ENCODE assay signal across 1 cellular context in the genomic region with DNA sequence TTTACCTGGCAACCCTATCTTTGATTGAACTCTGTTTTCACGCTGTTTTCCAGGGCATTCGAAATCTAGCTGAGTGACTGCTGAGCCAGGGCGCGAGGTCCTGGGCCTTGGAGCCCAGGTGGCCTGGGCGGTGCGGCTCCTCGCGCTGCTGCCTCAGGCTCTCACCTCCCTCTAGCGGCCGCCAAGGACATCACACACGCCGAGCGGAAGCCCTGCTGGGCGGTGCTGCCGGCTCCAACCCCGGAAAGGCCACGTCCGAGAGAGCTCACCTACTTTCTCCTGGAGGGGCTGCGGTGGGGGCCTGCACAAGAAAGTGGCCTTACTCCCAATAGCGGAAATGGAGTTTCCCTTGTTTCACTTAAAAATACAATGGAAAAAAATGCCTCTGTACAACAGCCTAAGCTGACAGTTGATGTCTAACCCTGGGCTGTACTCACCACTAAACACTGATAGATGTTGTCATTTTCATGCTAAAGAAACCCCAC.
TF ChIP-seq lines count a peak whose summit lies in the region.

No MANE protein-coding gene starts in this region.

TF ChIP-seq in HepG2, 621 proteins besides CTCF, POLR2A, EP300 and RAD21 (continued from another document and continues in another):
- no peak for TF ChIP-seq ZNF253 (CRISPR knock-in tag; IDR thresholded peaks at IDR 0.05; ENCODE audit: borderline replicate concordance)
- TF ChIP-seq FLYWCH1 (CRISPR knock-in tag; IDR thresholded peaks at IDR 0.05) = no peak
- no peak for TF ChIP-seq BHLHE40 (IDR thresholded peaks at IDR 0.05; ENCODE audit: low read length)
- TF ChIP-seq NR2F6 (IDR thresholded peaks at IDR 0.05) = no peak
- no peak for TF ChIP-seq NR2F6 (CRISPR knock-in tag; IDR thresholded peaks at IDR 0.05)
- no peak for TF ChIP-seq NCOR1 (IDR thresholded peaks at IDR 0.05; ENCODE audit: borderline replicate concordance, low read length)
- TF ChIP-seq KDM3A (CRISPR knock-in tag; IDR thresholded peaks at IDR 0.05; ENCODE audit: low read depth) = 0 out of 2 replicates have a peak, but pooled peaks have one; percentile 61
- TF ChIP-seq, protein P1, sequence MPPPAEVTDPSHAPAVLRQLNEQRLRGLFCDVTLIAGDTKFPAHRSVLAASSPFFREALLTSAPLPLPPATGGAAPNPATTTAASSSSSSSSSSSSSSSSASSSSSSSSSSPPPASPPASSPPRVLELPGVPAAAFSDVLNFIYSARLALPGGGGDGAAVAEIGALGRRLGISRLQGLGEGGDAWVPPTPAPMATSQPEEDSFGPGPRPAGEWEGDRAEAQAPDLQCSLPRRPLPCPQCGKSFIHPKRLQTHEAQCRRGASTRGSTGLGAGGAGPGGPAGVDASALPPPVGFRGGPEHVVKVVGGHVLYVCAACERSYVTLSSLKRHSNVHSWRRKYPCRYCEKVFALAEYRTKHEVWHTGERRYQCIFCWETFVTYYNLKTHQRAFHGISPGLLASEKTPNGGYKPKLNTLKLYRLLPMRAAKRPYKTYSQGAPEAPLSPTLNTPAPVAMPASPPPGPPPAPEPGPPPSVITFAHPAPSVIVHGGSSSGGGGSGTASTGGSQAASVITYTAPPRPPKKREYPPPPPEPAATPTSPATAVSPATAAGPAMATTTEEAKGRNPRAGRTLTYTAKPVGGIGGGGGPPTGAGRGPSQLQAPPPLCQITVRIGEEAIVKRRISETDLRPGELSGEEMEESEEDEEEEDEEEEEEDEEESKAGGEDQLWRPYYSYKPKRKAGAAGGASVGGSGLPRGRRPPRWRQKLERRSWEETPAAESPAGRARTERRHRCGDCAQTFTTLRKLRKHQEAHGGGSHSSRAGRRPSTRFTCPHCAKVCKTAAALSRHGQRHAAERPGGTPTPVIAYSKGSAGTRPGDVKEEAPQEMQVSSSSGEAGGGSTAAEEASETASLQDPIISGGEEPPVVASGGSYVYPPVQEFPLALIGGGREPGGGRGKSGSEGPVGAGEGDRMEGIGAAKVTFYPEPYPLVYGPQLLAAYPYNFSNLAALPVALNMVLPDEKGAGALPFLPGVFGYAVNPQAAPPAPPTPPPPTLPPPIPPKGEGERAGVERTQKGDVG (CRISPR knock-in tag; IDR thresholded peaks at IDR 0.05; ENCODE audit: borderline replicate concordance) = no peak
- no peak for TF ChIP-seq NR1H2 (CRISPR knock-in tag; IDR thresholded peaks at IDR 0.05; ENCODE audit: borderline replicate concordance, low read depth)
- 0 out of 2 replicates have a peak, but pooled peaks have one; percentile 55 for TF ChIP-seq ZNF670 (CRISPR knock-in tag; IDR thresholded peaks at IDR 0.05; ENCODE audit: borderline replicate concordance)
- TF ChIP-seq, protein P2, sequence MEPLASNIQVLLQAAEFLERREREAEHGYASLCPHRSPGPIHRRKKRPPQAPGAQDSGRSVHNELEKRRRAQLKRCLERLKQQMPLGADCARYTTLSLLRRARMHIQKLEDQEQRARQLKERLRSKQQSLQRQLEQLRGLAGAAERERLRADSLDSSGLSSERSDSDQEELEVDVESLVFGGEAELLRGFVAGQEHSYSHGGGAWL (CRISPR knock-in tag; IDR thresholded peaks at IDR 0.05) = peak; percentile 43; the same call in 1 of the 2 replicates
- no peak; the same call in 1 of the 2 replicates for TF ChIP-seq ZNF143 (CRISPR knock-in tag; IDR thresholded peaks at IDR 0.05)
- TF ChIP-seq RFX1 (IDR thresholded peaks at IDR 0.05) = no peak
- TF ChIP-seq, protein P3, sequence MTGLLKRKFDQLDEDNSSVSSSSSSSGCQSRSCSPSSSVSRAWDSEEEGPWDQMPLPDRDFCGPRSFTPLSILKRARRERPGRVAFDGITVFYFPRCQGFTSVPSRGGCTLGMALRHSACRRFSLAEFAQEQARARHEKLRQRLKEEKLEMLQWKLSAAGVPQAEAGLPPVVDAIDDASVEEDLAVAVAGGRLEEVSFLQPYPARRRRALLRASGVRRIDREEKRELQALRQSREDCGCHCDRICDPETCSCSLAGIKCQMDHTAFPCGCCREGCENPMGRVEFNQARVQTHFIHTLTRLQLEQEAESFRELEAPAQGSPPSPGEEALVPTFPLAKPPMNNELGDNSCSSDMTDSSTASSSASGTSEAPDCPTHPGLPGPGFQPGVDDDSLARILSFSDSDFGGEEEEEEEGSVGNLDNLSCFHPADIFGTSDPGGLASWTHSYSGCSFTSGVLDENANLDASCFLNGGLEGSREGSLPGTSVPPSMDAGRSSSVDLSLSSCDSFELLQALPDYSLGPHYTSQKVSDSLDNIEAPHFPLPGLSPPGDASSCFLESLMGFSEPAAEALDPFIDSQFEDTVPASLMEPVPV (CRISPR knock-in tag; IDR thresholded peaks at IDR 0.05) = 0 out of 2 replicates have a peak, but pooled peaks have one; percentile 40
- peak; percentile 58; the same call in 1 of the 2 replicates for TF ChIP-seq MIXL1 (CRISPR knock-in tag; IDR thresholded peaks at IDR 0.05)
- TF ChIP-seq SMC3 (IDR thresholded peaks at IDR 0.05; ENCODE audit: low read length) = no peak
- peak; percentile 83 for TF ChIP-seq SALL1 (CRISPR knock-in tag; IDR thresholded peaks at IDR 0.05)
- TF ChIP-seq, protein P4, sequence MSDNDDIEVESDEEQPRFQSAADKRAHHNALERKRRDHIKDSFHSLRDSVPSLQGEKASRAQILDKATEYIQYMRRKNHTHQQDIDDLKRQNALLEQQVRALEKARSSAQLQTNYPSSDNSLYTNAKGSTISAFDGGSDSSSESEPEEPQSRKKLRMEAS (IDR thresholded peaks at IDR 0.05) = peak; percentile 92
- TF ChIP-seq, protein P5, sequence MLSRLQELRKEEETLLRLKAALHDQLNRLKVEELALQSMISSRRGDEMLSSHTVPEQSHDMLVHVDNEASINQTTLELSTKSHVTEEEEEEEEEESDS (CRISPR knock-in tag; IDR thresholded peaks at IDR 0.05; ENCODE audit: borderline replicate concordance) = no peak
- TF ChIP-seq ZNF75D (CRISPR knock-in tag; IDR thresholded peaks at IDR 0.05; ENCODE audit: borderline replicate concordance) = no peak
- TF ChIP-seq, protein P6, sequence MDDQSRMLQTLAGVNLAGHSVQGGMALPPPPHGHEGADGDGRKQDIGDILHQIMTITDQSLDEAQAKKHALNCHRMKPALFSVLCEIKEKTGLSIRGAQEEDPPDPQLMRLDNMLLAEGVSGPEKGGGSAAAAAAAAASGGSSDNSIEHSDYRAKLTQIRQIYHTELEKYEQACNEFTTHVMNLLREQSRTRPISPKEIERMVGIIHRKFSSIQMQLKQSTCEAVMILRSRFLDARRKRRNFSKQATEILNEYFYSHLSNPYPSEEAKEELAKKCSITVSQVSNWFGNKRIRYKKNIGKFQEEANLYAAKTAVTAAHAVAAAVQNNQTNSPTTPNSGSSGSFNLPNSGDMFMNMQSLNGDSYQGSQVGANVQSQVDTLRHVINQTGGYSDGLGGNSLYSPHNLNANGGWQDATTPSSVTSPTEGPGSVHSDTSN (CRISPR knock-in tag; IDR thresholded peaks at IDR 0.05; ENCODE audit: borderline replicate concordance) = no peak
- TF ChIP-seq ZSCAN31 (CRISPR knock-in tag; IDR thresholded peaks at IDR 0.05; ENCODE audit: low read depth) = peak; percentile 64; the same call in 1 of the 2 replicates
- TF ChIP-seq ZNF598 (CRISPR knock-in tag; IDR thresholded peaks at IDR 0.05; ENCODE audit: borderline replicate concordance) = no peak; the same call in 1 of the 2 replicates
- TF ChIP-seq GLI4 (CRISPR knock-in tag; IDR thresholded peaks at IDR 0.05; ENCODE audit: borderline replicate concordance) = no peak
- no peak for TF ChIP-seq RBM22 (optimal IDR thresholded peaks at IDR 0.05; ENCODE audit: low read length)
- TF ChIP-seq KDM5A (IDR thresholded peaks at IDR 0.05; ENCODE audit: borderline replicate concordance, low read length) = no peak
- TF ChIP-seq ZSCAN30 (CRISPR knock-in tag; IDR thresholded peaks at IDR 0.05) = no peak
- TF ChIP-seq CBX2 (IDR thresholded peaks at IDR 0.05; ENCODE audit: low read depth, low read length) = 0 out of 2 replicates have a peak, but pooled peaks have one; percentile 35
- no peak for TF ChIP-seq CBX2 (CRISPR knock-in tag; IDR thresholded peaks at IDR 0.05; ENCODE audit: low read depth)
- no peak for TF ChIP-seq ZNF296 (CRISPR knock-in tag; conservative IDR thresholded peaks at IDR 0.05)
- TF ChIP-seq, protein P7, sequence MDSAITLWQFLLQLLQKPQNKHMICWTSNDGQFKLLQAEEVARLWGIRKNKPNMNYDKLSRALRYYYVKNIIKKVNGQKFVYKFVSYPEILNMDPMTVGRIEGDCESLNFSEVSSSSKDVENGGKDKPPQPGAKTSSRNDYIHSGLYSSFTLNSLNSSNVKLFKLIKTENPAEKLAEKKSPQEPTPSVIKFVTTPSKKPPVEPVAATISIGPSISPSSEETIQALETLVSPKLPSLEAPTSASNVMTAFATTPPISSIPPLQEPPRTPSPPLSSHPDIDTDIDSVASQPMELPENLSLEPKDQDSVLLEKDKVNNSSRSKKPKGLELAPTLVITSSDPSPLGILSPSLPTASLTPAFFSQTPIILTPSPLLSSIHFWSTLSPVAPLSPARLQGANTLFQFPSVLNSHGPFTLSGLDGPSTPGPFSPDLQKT (CRISPR knock-in tag; IDR thresholded peaks at IDR 0.05; ENCODE audit: borderline replicate concordance) = no peak
- peak; percentile 75; the same call in 1 of the 2 replicates for TF ChIP-seq POGZ (CRISPR knock-in tag; IDR thresholded peaks at IDR 0.05)
- TF ChIP-seq, protein P8, sequence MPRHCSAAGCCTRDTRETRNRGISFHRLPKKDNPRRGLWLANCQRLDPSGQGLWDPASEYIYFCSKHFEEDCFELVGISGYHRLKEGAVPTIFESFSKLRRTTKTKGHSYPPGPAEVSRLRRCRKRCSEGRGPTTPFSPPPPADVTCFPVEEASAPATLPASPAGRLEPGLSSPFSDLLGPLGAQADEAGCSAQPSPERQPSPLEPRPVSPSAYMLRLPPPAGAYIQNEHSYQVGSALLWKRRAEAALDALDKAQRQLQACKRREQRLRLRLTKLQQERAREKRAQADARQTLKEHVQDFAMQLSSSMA (CRISPR knock-in tag; IDR thresholded peaks at IDR 0.05) = no peak
- TF ChIP-seq RFX5 (IDR thresholded peaks at IDR 0.05; ENCODE audit: low read depth, low read length) = no peak
- TF ChIP-seq ZNF713 (CRISPR knock-in tag; IDR thresholded peaks at IDR 0.05) = no peak
- TF ChIP-seq ZNF124 (CRISPR knock-in tag; IDR thresholded peaks at IDR 0.05) = no peak
- TF ChIP-seq, protein P9, sequence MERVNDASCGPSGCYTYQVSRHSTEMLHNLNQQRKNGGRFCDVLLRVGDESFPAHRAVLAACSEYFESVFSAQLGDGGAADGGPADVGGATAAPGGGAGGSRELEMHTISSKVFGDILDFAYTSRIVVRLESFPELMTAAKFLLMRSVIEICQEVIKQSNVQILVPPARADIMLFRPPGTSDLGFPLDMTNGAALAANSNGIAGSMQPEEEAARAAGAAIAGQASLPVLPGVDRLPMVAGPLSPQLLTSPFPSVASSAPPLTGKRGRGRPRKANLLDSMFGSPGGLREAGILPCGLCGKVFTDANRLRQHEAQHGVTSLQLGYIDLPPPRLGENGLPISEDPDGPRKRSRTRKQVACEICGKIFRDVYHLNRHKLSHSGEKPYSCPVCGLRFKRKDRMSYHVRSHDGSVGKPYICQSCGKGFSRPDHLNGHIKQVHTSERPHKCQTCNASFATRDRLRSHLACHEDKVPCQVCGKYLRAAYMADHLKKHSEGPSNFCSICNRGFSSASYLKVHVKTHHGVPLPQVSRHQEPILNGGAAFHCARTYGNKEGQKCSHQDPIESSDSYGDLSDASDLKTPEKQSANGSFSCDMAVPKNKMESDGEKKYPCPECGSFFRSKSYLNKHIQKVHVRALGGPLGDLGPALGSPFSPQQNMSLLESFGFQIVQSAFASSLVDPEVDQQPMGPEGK (CRISPR knock-in tag; IDR thresholded peaks at IDR 0.05) = peak; percentile 92
- TF ChIP-seq ZFP36L1 (CRISPR knock-in tag; IDR thresholded peaks at IDR 0.05) = no peak
- TF ChIP-seq NFRKB (IDR thresholded peaks at IDR 0.05) = no peak
- TF ChIP-seq ZNF747 (CRISPR knock-in tag; IDR thresholded peaks at IDR 0.05; ENCODE audit: borderline replicate concordance) = 0 out of 2 replicates have a peak, but pooled peaks have one; percentile 34
- 0 out of 2 replicates have a peak, but pooled peaks have one; percentile 43 for TF ChIP-seq GATAD2A (CRISPR knock-in tag; IDR thresholded peaks at IDR 0.05)
- TF ChIP-seq YY1 (IDR thresholded peaks at IDR 0.05; ENCODE audit: insufficient read depth, insufficient replicate concordance, low read depth, low read length) = peak; percentile 43
- 0 out of 2 replicates have a peak, but pooled peaks have one; percentile 41 for TF ChIP-seq NRL (CRISPR knock-in tag; IDR thresholded peaks at IDR 0.05; ENCODE audit: borderline replicate concordance)
- TF ChIP-seq, protein P10, sequence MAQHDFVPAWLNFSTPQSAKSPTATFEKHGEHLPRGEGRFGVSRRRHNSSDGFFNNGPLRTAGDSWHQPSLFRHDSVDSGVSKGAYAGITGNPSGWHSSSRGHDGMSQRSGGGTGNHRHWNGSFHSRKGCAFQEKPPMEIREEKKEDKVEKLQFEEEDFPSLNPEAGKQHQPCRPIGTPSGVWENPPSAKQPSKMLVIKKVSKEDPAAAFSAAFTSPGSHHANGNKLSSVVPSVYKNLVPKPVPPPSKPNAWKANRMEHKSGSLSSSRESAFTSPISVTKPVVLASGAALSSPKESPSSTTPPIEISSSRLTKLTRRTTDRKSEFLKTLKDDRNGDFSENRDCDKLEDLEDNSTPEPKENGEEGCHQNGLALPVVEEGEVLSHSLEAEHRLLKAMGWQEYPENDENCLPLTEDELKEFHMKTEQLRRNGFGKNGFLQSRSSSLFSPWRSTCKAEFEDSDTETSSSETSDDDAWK (CRISPR knock-in tag; IDR thresholded peaks at IDR 0.05) = no peak
- no peak for TF ChIP-seq KLF9 (CRISPR knock-in tag; IDR thresholded peaks at IDR 0.05; ENCODE audit: low read depth)
- 0 out of 2 replicates have a peak, but pooled peaks have one; percentile 36 for TF ChIP-seq ZNF354B (CRISPR knock-in tag; IDR thresholded peaks at IDR 0.05)
- TF ChIP-seq TBL1XR1 (IDR thresholded peaks at IDR 0.05; ENCODE audit: borderline replicate concordance, low read length, partially characterized antibody) = no peak
- TF ChIP-seq SRSF1 (optimal IDR thresholded peaks at IDR 0.05; ENCODE audit: low read depth, low read length) = no peak
- TF ChIP-seq, protein P11, sequence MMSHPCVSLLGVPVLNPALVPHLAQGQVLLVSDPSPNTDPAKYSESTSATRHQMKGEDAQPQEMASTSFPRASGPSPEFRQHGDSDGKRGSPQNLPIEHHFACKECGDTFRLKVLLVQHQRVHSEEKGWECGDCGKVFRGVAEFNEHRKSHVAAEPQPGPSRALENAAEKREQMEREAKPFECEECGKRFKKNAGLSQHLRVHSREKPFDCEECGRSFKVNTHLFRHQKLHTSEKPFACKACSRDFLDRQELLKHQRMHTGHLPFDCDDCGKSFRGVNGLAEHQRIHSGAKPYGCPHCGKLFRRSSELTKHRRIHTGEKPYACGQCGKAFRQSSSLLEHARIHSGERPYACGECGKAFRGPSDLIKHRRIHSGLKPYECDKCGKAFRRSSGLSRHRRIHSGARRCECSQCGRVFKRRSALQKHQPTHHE (CRISPR knock-in tag; IDR thresholded peaks at IDR 0.05; ENCODE audit: borderline replicate concordance) = no peak
- peak; percentile 71 for TF ChIP-seq SPEN (CRISPR knock-in tag; IDR thresholded peaks at IDR 0.05; ENCODE audit: low read depth)
- TF ChIP-seq, protein P12, sequence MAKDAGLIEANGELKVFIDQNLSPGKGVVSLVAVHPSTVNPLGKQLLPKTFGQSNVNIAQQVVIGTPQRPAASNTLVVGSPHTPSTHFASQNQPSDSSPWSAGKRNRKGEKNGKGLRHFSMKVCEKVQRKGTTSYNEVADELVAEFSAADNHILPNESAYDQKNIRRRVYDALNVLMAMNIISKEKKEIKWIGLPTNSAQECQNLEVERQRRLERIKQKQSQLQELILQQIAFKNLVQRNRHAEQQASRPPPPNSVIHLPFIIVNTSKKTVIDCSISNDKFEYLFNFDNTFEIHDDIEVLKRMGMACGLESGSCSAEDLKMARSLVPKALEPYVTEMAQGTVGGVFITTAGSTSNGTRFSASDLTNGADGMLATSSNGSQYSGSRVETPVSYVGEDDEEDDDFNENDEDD (CRISPR knock-in tag; IDR thresholded peaks at IDR 0.05; ENCODE audit: borderline replicate concordance) = peak; percentile 81; the same call in 1 of the 2 replicates
- TF ChIP-seq PRMT3 (CRISPR knock-in tag; IDR thresholded peaks at IDR 0.05; ENCODE audit: borderline replicate concordance, low read depth) = no peak
- TF ChIP-seq HNF4A (CRISPR knock-in tag; IDR thresholded peaks at IDR 0.05) = peak; percentile 28
